Comparison of ENCODE assay signal across 1 cellular context in the genomic region with DNA sequence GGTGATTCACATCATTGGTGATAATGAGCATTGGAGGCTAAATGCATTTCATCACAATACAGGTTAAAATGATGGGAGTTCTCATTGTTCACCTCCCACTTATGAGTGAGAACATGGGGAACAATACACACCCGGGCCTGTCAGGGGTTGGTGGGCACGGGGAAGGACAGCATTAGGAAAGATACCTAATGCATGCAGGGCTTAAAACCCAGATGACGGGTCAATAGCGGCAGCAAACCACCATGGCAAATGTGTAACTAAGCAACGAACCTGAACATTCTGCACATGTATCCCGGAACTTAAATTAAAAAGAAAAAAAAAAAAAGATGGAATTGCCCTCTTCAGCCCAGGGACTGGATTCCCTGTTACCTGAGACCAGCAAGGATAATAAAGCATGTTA.
TF ChIP-seq lines count a peak whose summit lies in the region.

No MANE protein-coding gene starts in this region.

TF ChIP-seq in H1, 55 proteins besides CTCF, POLR2A, EP300 and RAD21:
- TF ChIP-seq POLR2AphosphoS5 (IDR thresholded peaks at IDR 0.05; ENCODE audit: low read depth, low read length) (no peak), KDM1A (IDR thresholded peaks at IDR 0.05; ENCODE audit: borderline replicate concordance, low read length) (no peak), BCL11A (IDR thresholded peaks at IDR 0.05; ENCODE audit: low read depth in 2 of 2, low read length in 2 of 2) (no peak), KDM5A (IDR thresholded peaks at IDR 0.05; ENCODE audit: low read length) (no peak), CTBP2 (IDR thresholded peaks at IDR 0.05; ENCODE audit: borderline replicate concordance, insufficient read depth, insufficient read length, low read length) (no peak), RFX5 (IDR thresholded peaks at IDR 0.05; ENCODE audit: borderline replicate concordance, low read depth, low read length) (no peak), TEAD4 (IDR thresholded peaks at IDR 0.05; ENCODE audit: low read depth, low read length) (no peak), TAF7 (optimal IDR thresholded peaks at IDR 0.05; ENCODE audit: borderline replicate concordance, low read depth, low read length) (no peak)
- TF ChIP-seq, protein P1, sequence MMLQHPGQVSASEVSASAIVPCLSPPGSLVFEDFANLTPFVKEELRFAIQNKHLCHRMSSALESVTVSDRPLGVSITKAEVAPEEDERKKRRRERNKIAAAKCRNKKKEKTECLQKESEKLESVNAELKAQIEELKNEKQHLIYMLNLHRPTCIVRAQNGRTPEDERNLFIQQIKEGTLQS (IDR thresholded peaks at IDR 0.05; ENCODE audit: insufficient read depth, low read depth, low read length), result no peak
- TF ChIP-seq, protein P2, sequence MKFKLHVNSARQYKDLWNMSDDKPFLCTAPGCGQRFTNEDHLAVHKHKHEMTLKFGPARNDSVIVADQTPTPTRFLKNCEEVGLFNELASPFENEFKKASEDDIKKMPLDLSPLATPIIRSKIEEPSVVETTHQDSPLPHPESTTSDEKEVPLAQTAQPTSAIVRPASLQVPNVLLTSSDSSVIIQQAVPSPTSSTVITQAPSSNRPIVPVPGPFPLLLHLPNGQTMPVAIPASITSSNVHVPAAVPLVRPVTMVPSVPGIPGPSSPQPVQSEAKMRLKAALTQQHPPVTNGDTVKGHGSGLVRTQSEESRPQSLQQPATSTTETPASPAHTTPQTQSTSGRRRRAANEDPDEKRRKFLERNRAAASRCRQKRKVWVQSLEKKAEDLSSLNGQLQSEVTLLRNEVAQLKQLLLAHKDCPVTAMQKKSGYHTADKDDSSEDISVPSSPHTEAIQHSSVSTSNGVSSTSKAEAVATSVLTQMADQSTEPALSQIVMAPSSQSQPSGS (IDR thresholded peaks at IDR 0.05; ENCODE audit: low read length), result no peak
